Comparison of ENCODE assay signal across 9 cellular contexts in the genomic region with DNA sequence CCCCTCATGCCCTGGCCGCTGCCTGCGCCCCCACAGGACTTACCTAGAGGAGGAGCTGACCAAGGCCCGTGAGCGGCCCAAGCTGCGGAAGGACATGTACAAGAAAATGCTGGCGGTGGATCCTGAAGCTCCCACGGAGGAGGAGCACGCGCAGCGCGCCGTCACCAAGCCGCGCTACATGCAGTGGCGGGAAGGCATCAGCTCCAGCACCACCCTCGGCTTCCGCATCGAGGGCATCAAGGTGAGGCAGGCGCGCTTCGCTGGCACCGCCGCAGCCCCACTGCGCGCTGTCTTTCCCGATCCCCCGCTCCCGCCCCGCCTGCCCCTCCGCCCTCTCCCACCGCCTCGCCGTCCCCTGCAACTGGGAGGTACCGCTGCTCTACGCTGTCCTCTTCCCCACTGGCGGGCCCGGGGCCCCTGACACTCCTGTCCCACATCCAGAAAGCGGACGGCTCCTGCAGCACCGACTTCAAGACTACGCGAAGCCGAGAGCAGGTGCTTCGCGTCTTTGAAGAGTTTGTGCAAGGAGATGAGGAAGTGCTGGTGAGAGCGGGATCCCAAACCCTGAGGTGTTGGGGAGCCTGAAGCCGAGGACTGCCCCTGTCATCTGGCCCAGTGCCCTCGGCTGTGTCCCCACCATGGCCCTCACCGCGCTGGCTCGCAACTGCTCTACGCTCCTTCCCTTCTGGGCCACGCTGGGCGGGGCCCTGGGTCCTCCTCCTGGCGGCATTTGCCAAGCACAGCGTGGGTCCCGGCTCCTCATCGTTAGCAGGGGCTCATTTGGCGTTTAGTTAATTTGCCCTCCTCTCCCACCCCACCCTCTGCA. TPM values are rescaled to one million over a fixed set of nuclear protein-coding genes. Genes with fewer than 3 reads are reported as not detected.
DNase-seq lines count a peak whose midpoint lies in the region; ATAC-seq and TF ChIP-seq lines count a peak whose summit lies in the region.
"Had no signal": no experiment of that assay in that cellular context is flagged by ENCODE, and none has a peak within 500 bp of the region (broad histone marks: within the 10 kb centered on the region; RNA-seq: fewer than 3 reads in every experiment).

No MANE protein-coding gene starts in this region.

- DNase-seq in activated CD4-positive, alpha-beta T cell treated with anti-CD3 and anti-CD28 coated beads for 4 hours, result peak; percentile 37 to 44
- no peak for DNase-seq in esophagus muscularis mucosa (ENCODE audit: extremely low spot score)
- DNase-seq in NCI-H1436 (lab: John Stamatoyannopoulos, UW), result no peak
- no peak for DNase-seq in NCI-H1092 treated with DMSO at 0.1 percent for 48 hours (lab: John Stamatoyannopoulos, UW)
- DNase-seq in HUDEP-2 (lab: John Stamatoyannopoulos, UW; ENCODE audit: unreplicated experiment in 76 of 76), result no peak
- DNase-seq: NCI-H2081 treated with DMSO at 0.1 percent for 48 hours had no signal

- H3K27ac ChIP-seq in esophagus muscularis mucosa (replicated peaks in 1 of 4), result no peak overlapping the region

- peak overlapping the region; percentile 33 to 45 (median 37) for H3K4me3 ChIP-seq in esophagus muscularis mucosa
- H3K4me3 ChIP-seq in skeletal muscle satellite cell (ENCODE audit: low read length), result peak overlapping the region; percentile 49

- no peak for TF ChIP-seq POLR2A in esophagus muscularis mucosa (IDR thresholded peaks at IDR 0.05; ENCODE audit: low read depth)

- TF ChIP-seq EP300 in esophagus muscularis mucosa (IDR thresholded peaks at IDR 0.05), result no peak

- no peak for TF ChIP-seq CTCF in esophagus muscularis mucosa (IDR thresholded peaks at IDR 0.05)

- 10% methylated on average over 36 of the region's 59 CpGs for WGBS in esophagus muscularis mucosa

- intact Hi-C loops in esophagus muscularis mucosa (cut with DNase I), result no loop called here

- H3K36me3 ChIP-seq in esophagus muscularis mucosa (no peaks in the 10 kb centered on the region), skeletal muscle satellite cell (ENCODE audit: insufficient read depth, low read length) (no peaks in the 10 kb centered on the region)

- ATAC-seq in GM18907 (IDR thresholded peaks at IDR 0.05; ENCODE audit: unreplicated experiment) (peak; percentile 19), HG02571 (IDR thresholded peaks at IDR 0.05; ENCODE audit: unreplicated experiment) (no peak)

- H3K27me3 ChIP-seq in esophagus muscularis mucosa (peaks cover 0 to 82% (median 20%) of the 10 kb centered on the region in 4 donors), skeletal muscle satellite cell (ENCODE audit: control insufficient read depth, insufficient read depth, low read length) (peaks cover 23% of the 10 kb centered on the region)

- no peaks in the 10 kb centered on the region for H3K9me3 ChIP-seq in esophagus muscularis mucosa
- no peaks in the 10 kb centered on the region for H3K9me3 ChIP-seq in skeletal muscle satellite cell (replicated peaks; ENCODE audit: low read length)

- peak overlapping the region; percentile 73 for H3K4me2 ChIP-seq in skeletal muscle satellite cell (ENCODE audit: low read length)

- H3K9ac ChIP-seq in skeletal muscle satellite cell (ENCODE audit: low read depth, low read length), result no peak overlapping the region

- H3K4me1 ChIP-seq in esophagus muscularis mucosa (peaks cover 18 to 24% (median 22%) of the 10 kb centered on the region in 4 donors), skeletal muscle satellite cell (ENCODE audit: control insufficient read depth, insufficient read depth, low read length) (peaks cover 17% of the 10 kb centered on the region)

RNA-seq across cellular contexts. Expression of a gene that starts 8.5 kb away (rescaled TPM):
- total RNA-seq in esophagus muscularis mucosa, result 1 to 10 TPM in 1 of 4 donors, under 1 TPM in 3; 0.83 to 2.5 (median 0.97) TPM
- 1.5 and 1.8 TPM in 2 replicates for total RNA-seq in skeletal muscle satellite cell (2012; rRNA removed)

RNA-seq across cellular contexts. Expression of a gene that starts 11.5 kb away (rescaled TPM):
- 1 to 10 TPM in 1 of 4 donors, under 1 TPM in 2, not detected in 1; 0.33 to 2.4 (median 0.69) TPM for total RNA-seq in esophagus muscularis mucosa
- total RNA-seq in skeletal muscle satellite cell (2012; rRNA removed), result under 0.01 and 0.25 TPM in 2 replicates

RNA-seq across cellular contexts. Expression of a gene that starts 41.9 kb away (rescaled TPM):
- total RNA-seq in esophagus muscularis mucosa, result 10 to 100 TPM; 11.2 to 46.6 (median 28.0) TPM
- 14.4 and 16.2 TPM in 2 replicates for total RNA-seq in skeletal muscle satellite cell (2012; rRNA removed)

RNA-seq across cellular contexts. Expression of a gene that starts 56.8 kb away (rescaled TPM):
- total RNA-seq in esophagus muscularis mucosa, result 1 to 10 TPM; 4.6 to 8.7 (median 7.1) TPM
- total RNA-seq in skeletal muscle satellite cell (2012; rRNA removed), result 5.3 and 5.9 TPM in 2 replicates

Comparison
In these comparisons a context has a peak if more than half of its experiments do, and no peak if none do; other contexts are left out.
1. DNase-seq: peak in activated CD4-positive, alpha-beta T cell treated with anti-CD3 and anti-CD28 coated beads for 4 hours (2 of 2); none in esophagus muscularis mucosa (single experiment), NCI-H1436 (single experiment), NCI-H1092 treated with DMSO at 0.1 percent for 48 hours (single experiment) and HUDEP-2 (0 of 76).